ENCODE assay signal across 20 cellular contexts in the genomic region with DNA sequence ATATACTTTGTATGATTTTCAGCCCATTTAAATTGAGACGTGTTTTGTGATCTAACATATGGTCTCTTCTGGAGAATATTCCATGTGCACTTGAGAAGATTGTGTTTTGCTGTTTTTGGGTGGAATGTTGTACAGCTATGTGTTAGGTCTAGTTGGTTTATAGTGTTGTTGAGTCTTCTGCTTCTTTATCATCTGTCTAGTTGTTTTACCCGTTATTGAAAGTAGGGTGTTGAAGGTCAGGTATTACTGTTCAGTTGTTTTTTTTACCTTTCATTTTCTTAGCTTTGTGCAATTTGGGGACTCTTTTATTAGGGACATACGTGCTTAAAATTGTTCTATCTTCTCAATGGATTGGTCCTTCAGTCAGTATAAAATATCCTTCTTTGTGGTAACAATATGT. TPM values are rescaled to one million over a fixed set of nuclear protein-coding genes. Genes with fewer than 3 reads are reported as not detected.
DNase-seq lines count a peak whose midpoint lies in the region; ATAC-seq and TF ChIP-seq lines count a peak whose summit lies in the region.
"Had no signal": no experiment of that assay in that cellular context is flagged by ENCODE, and none has a peak within 500 bp of the region (broad histone marks: within the 10 kb centered on the region; RNA-seq: fewer than 3 reads in every experiment).

No MANE protein-coding gene starts in this region.

- in situ Hi-C loops in gastrocnemius medialis (cut with MboI; ENCODE audit: low sequenced_read_pairs in 4 of 4) = loop anchor here in 1 of 4 donors (25.0 kb wide), 1 partner anchor 107 kb away; no protein-coding TSS in a partner anchor

- peaks cover 64% of the 10 kb centered on the region for H3K4me1 Mint-ChIP-seq in CD4-positive, alpha-beta T cell (ENCODE audit: low read depth)
- peaks cover 67 to 76% (median 72%) of the 10 kb centered on the region in 3 donors for H3K4me1 Mint-ChIP-seq in CD8-positive, alpha-beta memory T cell
- peaks cover 57% of the 10 kb centered on the region for H3K4me1 Mint-ChIP-seq in activated T-helper 17 cell treated with anti-CD3 and anti-CD28 coated beads, Interleukin-2, amount 50 U/mL, for 72 hours
- H3K4me1 Mint-ChIP-seq in memory B cell = peaks cover 53% of the 10 kb centered on the region

- peak overlapping the region; percentile 2 for H3K4me3 Mint-ChIP-seq in CD4-positive, alpha-beta T cell
- H3K4me3 Mint-ChIP-seq in CD8-positive, alpha-beta memory T cell = peak overlapping the region in 4 of 7 donors; percentile 14 to 56 (median 23)
- H3K4me3 Mint-ChIP-seq in activated T-helper 17 cell treated with anti-CD3 and anti-CD28 coated beads, Interleukin-2, amount 50 U/mL, for 72 hours = peak overlapping the region; percentile 61
- no peak overlapping the region for H3K4me3 Mint-ChIP-seq in memory B cell
- H3K4me3 Mint-ChIP-seq: HFFc6 had no signal

- no peak for ATAC-seq in CD4-positive, alpha-beta T cell (ENCODE audit: poor library complexity)
- ATAC-seq in activated T-helper 17 cell treated with anti-CD3 and anti-CD28 coated beads, Interleukin-2, amount 50 U/mL, for 72 hours (replicated peaks) = peak; percentile 23
- no peak for ATAC-seq in memory B cell (ENCODE audit: low read depth)
- no peak for ATAC-seq in gastrocnemius medialis
- ATAC-seq: left lung, SK-N-SH treated with all-trans-retinoic acid at 6 μM for 48 hours had no signal

- CTCF ChIA-PET in CD4-positive, alpha-beta T cell (lab: Charles Lee) = interaction anchor here (1.6 kb wide), 1 partner anchor 18 kb away, joined by 7 read pairs; a partner anchor contains a TSS
- CTCF ChIA-PET in CD8-positive, alpha-beta memory T cell (lab: Charles Lee) = interaction anchor here (0.8 to 1.0 kb wide), 2 partner anchors 18 to 196 kb away, joined by 3 read pairs; a partner anchor contains a TSS

- no peak overlapping the region for H3K27ac Mint-ChIP-seq in CD4-positive, alpha-beta T cell
- H3K27ac Mint-ChIP-seq in CD8-positive, alpha-beta memory T cell = peak overlapping the region in 4 of 8 donors; percentile 1 to 56 (median 56)
- peak overlapping the region; percentile 95 for H3K27ac Mint-ChIP-seq in activated T-helper 17 cell treated with anti-CD3 and anti-CD28 coated beads, Interleukin-2, amount 50 U/mL, for 72 hours
- H3K27ac Mint-ChIP-seq in memory B cell = peak overlapping the region; percentile 54
- H3K27ac Mint-ChIP-seq: HFFc6 had no signal

- peaks cover 17% of the 10 kb centered on the region for H3K9me3 Mint-ChIP-seq in CD4-positive, alpha-beta T cell
- H3K9me3 Mint-ChIP-seq in CD8-positive, alpha-beta memory T cell = peaks cover 7 to 30% (median 24%) of the 10 kb centered on the region in 5 donors
- H3K9me3 Mint-ChIP-seq in activated T-helper 17 cell treated with anti-CD3 and anti-CD28 coated beads, Interleukin-2, amount 50 U/mL, for 72 hours = peaks cover 9% of the 10 kb centered on the region
- peaks cover 19% of the 10 kb centered on the region for H3K9me3 Mint-ChIP-seq in memory B cell
- H3K9me3 Mint-ChIP-seq: HFFc6 had no signal

- peaks cover 35% of the 10 kb centered on the region for H3K4me1 ChIP-seq in CD8-positive, alpha-beta memory T cell (ENCODE audit: insufficient read depth, low read length)
- peaks cover 13 to 17% of the 10 kb centered on the region in 2 donors for H3K4me1 ChIP-seq in gastrocnemius medialis

- H3K36me3 ChIP-seq in CD8-positive, alpha-beta memory T cell (ENCODE audit: insufficient read depth, low read length) = no peaks in the 10 kb centered on the region
- no peaks in the 10 kb centered on the region for H3K36me3 ChIP-seq in gastrocnemius medialis
- H3K36me3 ChIP-seq: left lung had no signal

- POLR2A ChIA-PET in CD4-positive, alpha-beta T cell (lab: Charles Lee) = interaction anchor here (2.7 kb wide), 1 partner anchor 19 kb away, joined by 16 read pairs; a partner anchor contains a TSS
- POLR2A ChIA-PET in CD8-positive, alpha-beta memory T cell (lab: Charles Lee) = interaction anchor here (0.6 kb wide), 1 partner anchor 95 kb away, joined by 4 read pairs; no protein-coding TSS in a partner anchor

- DNase-seq in CD4-positive, alpha-beta T cell = no peak
- no peak for DNase-seq in CD8-positive, alpha-beta memory T cell
- no peak for DNase-seq in memory B cell (ENCODE audit: low spot score in 2 of 2)
- no peak for DNase-seq in 8988T
- DNase-seq in OCI-M1 (lab: John Stamatoyannopoulos, UW) = no peak
- DNase-seq in gastrocnemius medialis = no peak
- DNase-seq: activated gamma-delta T cell, amniotic stem cell, DMS79, foreskin fibroblast, HFFc6, left lung, MV-4-11, NCI-H1694 treated with DMSO at 0.1 percent for 48 hours, NCI-H2171 treated with DMSO at 0.1 percent for 48 hours, NCI-H526, posterior cingulate gyrus had no signal

- H3K27me3 ChIP-seq in CD4-positive, alpha-beta T cell (ENCODE audit: control insufficient read depth, insufficient read depth, low read length) = no peaks in the 10 kb centered on the region
- H3K27me3 ChIP-seq in CD8-positive, alpha-beta memory T cell (ENCODE audit: insufficient read depth, low read length, poor library complexity, severe bottlenecking) = no peaks in the 10 kb centered on the region
- no peaks in the 10 kb centered on the region for H3K27me3 ChIP-seq in gastrocnemius medialis
- H3K27me3 ChIP-seq: left lung had no signal

- H3K27me3 Mint-ChIP-seq in CD4-positive, alpha-beta T cell = no peaks in the 10 kb centered on the region
- H3K27me3 Mint-ChIP-seq in CD8-positive, alpha-beta memory T cell = no peaks in the 10 kb centered on the region
- no peaks in the 10 kb centered on the region for H3K27me3 Mint-ChIP-seq in activated T-helper 17 cell treated with anti-CD3 and anti-CD28 coated beads, Interleukin-2, amount 50 U/mL, for 72 hours
- no peaks in the 10 kb centered on the region for H3K27me3 Mint-ChIP-seq in memory B cell

- TF ChIP-seq CTCF in CD4-positive, alpha-beta T cell (IDR thresholded peaks at IDR 0.05) = no peak
- no peak for TF ChIP-seq CTCF in gastrocnemius medialis (IDR thresholded peaks at IDR 0.05 in 4 of 5, conservative IDR thresholded peaks at IDR 0.05 in 1 of 5)

- H3K4me3 ChIP-seq in CD8-positive, alpha-beta memory T cell (ENCODE audit: low read length) = no peak overlapping the region
- no peak overlapping the region for H3K4me3 ChIP-seq in gastrocnemius medialis
- H3K4me3 ChIP-seq: left lung had no signal

- no peak overlapping the region for H3K27ac ChIP-seq in CD4-positive, alpha-beta T cell (ENCODE audit: low read depth, low read length)
- no peak overlapping the region for H3K27ac ChIP-seq in CD8-positive, alpha-beta memory T cell (ENCODE audit: low read depth, low read length)
- H3K27ac ChIP-seq in gastrocnemius medialis = no peak overlapping the region
- H3K27ac ChIP-seq: epithelial cell of prostate, left lung had no signal

- TF ChIP-seq POLR2A in gastrocnemius medialis (IDR thresholded peaks at IDR 0.05) = no peak

- peaks cover 12% of the 10 kb centered on the region for H3K9me3 ChIP-seq in CD4-positive, alpha-beta T cell (ENCODE audit: control insufficient read depth, low read length)
- H3K9me3 ChIP-seq in CD8-positive, alpha-beta memory T cell (ENCODE audit: low read length) = no peaks in the 10 kb centered on the region
- no peaks in the 10 kb centered on the region for H3K9me3 ChIP-seq in gastrocnemius medialis

- peaks cover 75% of the 10 kb centered on the region for H3K36me3 Mint-ChIP-seq in CD4-positive, alpha-beta T cell (ENCODE audit: low read depth)
- peaks cover 9 to 53% (median 33%) of the 10 kb centered on the region in 3 donors for H3K36me3 Mint-ChIP-seq in CD8-positive, alpha-beta memory T cell
- H3K36me3 Mint-ChIP-seq in activated T-helper 17 cell treated with anti-CD3 and anti-CD28 coated beads, Interleukin-2, amount 50 U/mL, for 72 hours (ENCODE audit: low read depth) = peaks cover 40% of the 10 kb centered on the region
- H3K36me3 Mint-ChIP-seq in memory B cell = peaks cover 52% of the 10 kb centered on the region

- intact Hi-C loops in CD4-positive, alpha-beta T cell (cut with DNase I, micrococcal nuclease) = no loop called here
- intact Hi-C loops in gastrocnemius medialis (cut with DNase I; ENCODE audit: low total_unique reads) = no loop called here

RNA-seq across cellular contexts. Expression of a gene that starts 18.5 kb away (rescaled TPM):
- total RNA-seq in CD4-positive, alpha-beta T cell = 100 to 1,000 TPM; 185 to 186 TPM
- total RNA-seq in CD8-positive, alpha-beta memory T cell = 100 to 1,000 TPM; 270 TPM
- 671 TPM for polyA plus RNA-seq in CD8-positive, alpha-beta memory T cell
- 100 to 1,000 TPM; 220 to 231 TPM for total RNA-seq in activated T-helper 17 cell treated with anti-CD3 and anti-CD28 coated beads, Interleukin-2, amount 50 U/mL, for 72 hours
- total RNA-seq in gastrocnemius medialis = 100 to 1,000 TPM in 3 of 4 donors, 10 to 100 TPM in 1; 92.1 to 145 (median 114) TPM
